In the genomic region with DNA sequence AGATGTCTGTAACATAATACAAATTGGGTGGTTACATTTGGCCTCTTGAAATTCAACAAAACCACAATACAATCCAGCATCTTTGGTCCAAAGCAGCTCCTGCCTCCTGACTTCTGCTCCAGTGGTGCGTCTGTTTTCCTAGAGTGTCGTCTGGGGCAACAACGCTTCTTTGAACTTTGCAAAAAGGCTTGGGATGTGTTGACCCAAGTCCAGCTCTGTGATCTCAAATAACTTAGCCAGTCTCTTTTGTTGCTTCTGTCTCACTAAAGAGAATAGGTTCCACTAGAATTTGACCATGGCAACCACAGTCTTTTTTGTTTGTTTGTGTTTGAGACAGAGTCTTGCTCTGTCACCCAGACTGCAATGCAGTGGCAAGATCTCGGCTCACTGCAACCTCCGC, we compare ENCODE assay signal across 20 cellular contexts.
"Had no signal": no experiment of that assay in that cellular context is flagged by ENCODE, and none has a peak within 500 bp of the region (broad histone marks: within the 10 kb centered on the region; RNA-seq: fewer than 3 reads in every experiment).

No MANE protein-coding gene starts in this region.

- H2AFZ ChIP-seq: parathyroid adenoma had no signal

- H3K9me3 ChIP-seq: heart left ventricle, psoas muscle, stomach, thoracic aorta, transverse colon had no signal

- H3K4me3 Mint-ChIP-seq: natural killer cell; stimulated activated memory B cell treated with anti-CD40 and anti-IgM and Interleukin-4, amounts not matched to agents 10 μg/mL and 1 μg/mL and 100 μg/mL, for 72 hours had no signal

- H3K79me2 ChIP-seq: parathyroid adenoma had no signal

- H3K27me3 Mint-ChIP-seq: stimulated activated memory B cell treated with anti-CD40 and anti-IgM and Interleukin-4, amounts not matched to agents 10 μg/mL and 1 μg/mL and 100 μg/mL, for 72 hours had no signal

- H3K27me3 ChIP-seq: heart left ventricle, spleen, stomach, transverse colon had no signal

- H3K27ac Mint-ChIP-seq: natural killer cell; stimulated activated memory B cell treated with anti-CD40 and anti-IgM and Interleukin-4, amounts not matched to agents 10 μg/mL and 1 μg/mL and 100 μg/mL, for 72 hours had no signal

- H3K27ac ChIP-seq: coronary artery, heart left ventricle, parathyroid adenoma, psoas muscle, spleen, stomach, thoracic aorta, transverse colon had no signal

- H3K4me3 ChIP-seq: coronary artery, heart left ventricle, psoas muscle, spleen, stomach, thoracic aorta, transverse colon had no signal

- H3K4me1 Mint-ChIP-seq: natural killer cell had no signal

- H3K9ac ChIP-seq: parathyroid adenoma had no signal

- DNase-seq: effector CD4-positive, alpha-beta T cell; foreskin melanocyte; heart left ventricle; hippocampal formation; mammary epithelial cell; natural killer cell; psoas muscle; retina; spleen; stimulated activated CD4-positive, alpha-beta T cell treated with anti-CD3 and anti-CD28 coated beads, Interleukin-15, amount 100 ng/mL, for 24 hours; stimulated activated CD4-positive, alpha-beta T cell treated with anti-CD3 and anti-CD28 coated beads, Interleukin-1b, Interleukin-23, amount 100 ng/mL, for 48 hours; stimulated activated CD4-positive, alpha-beta T cell treated with anti-CD3 and anti-CD28 coated beads, Interleukin-4, amount 100 ng/mL, for 24 hours; stomach; transverse colon had no signal

- H3K4me1 ChIP-seq: heart left ventricle, parathyroid adenoma, psoas muscle, spleen, stomach, transverse colon had no signal

- H3K36me3 Mint-ChIP-seq: natural killer cell had no signal

- H3K36me3 ChIP-seq: heart left ventricle, spleen, thoracic aorta, transverse colon had no signal

- ATAC-seq: heart left ventricle; left lobe of liver; psoas muscle; sciatic nerve; stimulated activated memory B cell treated with anti-CD40 and anti-IgM and Interleukin-4, amounts not matched to agents 10 μg/mL and 1 μg/mL and 100 μg/mL, for 72 hours had no signal
